ENCODE assay signal across 20 cellular contexts in genomic region chr3:122457706-122458105, GRCh38.
"Had no signal": no experiment of that assay in that cellular context is flagged by ENCODE, and none has a peak within 500 bp of the region (broad histone marks: within the 10 kb centered on the region; RNA-seq: fewer than 3 reads in every experiment).

No MANE protein-coding gene starts in this region.

- ATAC-seq: foreskin keratinocyte, natural killer cell had no signal

- H3K9me3 Mint-ChIP-seq: activated CD4-positive, alpha-beta T cell treated with anti-CD3 and anti-CD28 coated beads, Interleukin-2, amount 10 ng/mL, durations not matched to agents 24 days and 14 days; activated naive CD8-positive, alpha-beta T cell treated with anti-CD3 and anti-CD28 coated beads, Interleukin-2, amount 10 ng/mL, durations not matched to agents 7 days and 5 days; activated T-cell treated with anti-CD3 and anti-CD28 coated beads, Interleukin-2, amount 50 U/mL, for 24 hours; mesothelial cell of epicardium; natural killer cell; stimulated activated naive CD8-positive, alpha-beta T cell treated with anti-CD3 and anti-CD28 coated beads, Interleukin-15, Interleukin-2, amounts not matched to agents 100 ng/mL and 50 ng/mL, for 24 hours; T-helper 1 cell treated with Interleukin-12 subunit alpha and Interleukin-12 subunit beta and Interleukin-4 antibody, amounts not matched to agents 30 μg/mL and 1 μg/mL, for 36 hours had no signal

- H3K9me3 ChIP-seq: spleen, tibial nerve had no signal

- H3K4me1 ChIP-seq: foreskin keratinocyte, spleen had no signal

- H3K27me3 ChIP-seq: cardiac muscle cell, foreskin keratinocyte, spleen, tibial nerve had no signal

- DNase-seq: activated CD4-positive, alpha-beta T cell treated with anti-CD3 and anti-CD28 coated beads, Interleukin-2, amount 10 ng/mL, durations not matched to agents 24 days and 14 days; activated CD4-positive, CD25-positive, alpha-beta regulatory T cell; activated CD8-positive, alpha-beta memory T cell treated with anti-CD3 and anti-CD28 coated beads for 24 hours; activated CD8-positive, alpha-beta memory T cell treated with anti-CD3 and anti-CD28 coated beads, Interleukin-2, amount 50 U/mL, for 4 hours; activated naive CD4-positive, alpha-beta T cell treated with Interleukin-2 at 50 U/mL for 16 hours; activated naive CD8-positive, alpha-beta T cell treated with anti-CD3 and anti-CD28 coated beads, Interleukin-2, amount 10 ng/mL, durations not matched to agents 7 days and 5 days; activated T-cell treated with anti-CD3 and anti-CD28 coated beads, Interleukin-2, amount 50 U/mL, for 24 hours; amygdala; cortex of kidney; foreskin keratinocyte; kidney; natural killer cell; retina; spleen; stimulated activated CD4-positive, alpha-beta T cell treated with anti-CD3 and anti-CD28 coated beads, Interleukin-4, amount 100 ng/mL, for 1 hour had no signal

- H3K4me1 Mint-ChIP-seq: mesothelial cell of epicardium had no signal

- H3K4me3 Mint-ChIP-seq: activated CD4-positive, alpha-beta T cell treated with anti-CD3 and anti-CD28 coated beads, Interleukin-2, amount 10 ng/mL, durations not matched to agents 24 days and 14 days; activated naive CD8-positive, alpha-beta T cell treated with anti-CD3 and anti-CD28 coated beads, Interleukin-2, amount 10 ng/mL, durations not matched to agents 7 days and 5 days; activated T-cell treated with anti-CD3 and anti-CD28 coated beads, Interleukin-2, amount 50 U/mL, for 24 hours; mesothelial cell of epicardium; natural killer cell; stimulated activated naive CD8-positive, alpha-beta T cell treated with anti-CD3 and anti-CD28 coated beads, Interleukin-15, Interleukin-2, amounts not matched to agents 100 ng/mL and 50 ng/mL, for 24 hours; T-helper 1 cell treated with Interleukin-12 subunit alpha and Interleukin-12 subunit beta and Interleukin-4 antibody, amounts not matched to agents 30 μg/mL and 1 μg/mL, for 36 hours had no signal

- H3K4me3 ChIP-seq: cardiac muscle cell, spleen, tibial nerve had no signal

- H3K27ac ChIP-seq: cardiac muscle cell, foreskin keratinocyte, spleen, tibial nerve had no signal

- H3K27me3 Mint-ChIP-seq: activated CD4-positive, alpha-beta T cell treated with anti-CD3 and anti-CD28 coated beads, Interleukin-2, amount 10 ng/mL, durations not matched to agents 24 days and 14 days; activated naive CD8-positive, alpha-beta T cell treated with anti-CD3 and anti-CD28 coated beads, Interleukin-2, amount 10 ng/mL, durations not matched to agents 7 days and 5 days; activated T-cell treated with anti-CD3 and anti-CD28 coated beads, Interleukin-2, amount 50 U/mL, for 24 hours; stimulated activated naive CD8-positive, alpha-beta T cell treated with anti-CD3 and anti-CD28 coated beads, Interleukin-15, Interleukin-2, amounts not matched to agents 100 ng/mL and 50 ng/mL, for 24 hours had no signal

- H3K27ac Mint-ChIP-seq: activated CD4-positive, alpha-beta T cell treated with anti-CD3 and anti-CD28 coated beads, Interleukin-2, amount 10 ng/mL, durations not matched to agents 24 days and 14 days; activated naive CD8-positive, alpha-beta T cell treated with anti-CD3 and anti-CD28 coated beads, Interleukin-2, amount 10 ng/mL, durations not matched to agents 7 days and 5 days; activated T-cell treated with anti-CD3 and anti-CD28 coated beads, Interleukin-2, amount 50 U/mL, for 24 hours; mesothelial cell of epicardium; T-helper 1 cell treated with Interleukin-12 subunit alpha and Interleukin-12 subunit beta and Interleukin-4 antibody, amounts not matched to agents 30 μg/mL and 1 μg/mL, for 36 hours had no signal
